In genomic region chr7:7773334-7774308, GRCh38 we compare ENCODE assay signal across 14 cellular contexts.
DNase-seq lines count a peak whose midpoint lies in the region; ATAC-seq and TF ChIP-seq lines count a peak whose summit lies in the region.
"Had no signal": no experiment of that assay in that cellular context is flagged by ENCODE, and none has a peak within 500 bp of the region (broad histone marks: within the 10 kb centered on the region; RNA-seq: fewer than 3 reads in every experiment).

No MANE protein-coding gene starts in this region.

- no peaks in the 10 kb centered on the region for H3K9me3 ChIP-seq in DOHH2 (ENCODE audit: control insufficient read depth, insufficient read depth, low read length)
- H3K9me3 ChIP-seq in MM.1S (replicated peaks; ENCODE audit: insufficient read depth, low read length), result no peaks in the 10 kb centered on the region
- H3K9me3 ChIP-seq: BLaER1 treated with 17β-estradiol and CSF1 and Interleukin-3, amounts not matched to agents 10 nM and 100 nM had no signal

- H3K9me2 ChIP-seq in DOHH2 (replicated peaks; ENCODE audit: control insufficient read depth, low read length), result no peaks in the 10 kb centered on the region
- no peaks in the 10 kb centered on the region for H3K9me2 ChIP-seq in MM.1S (replicated peaks; ENCODE audit: insufficient read depth, low read length)

- H3K4me2 ChIP-seq in DOHH2 (ENCODE audit: low read length) (peak overlapping the region; percentile 89), MM.1S (ENCODE audit: low read depth, low read length) (peak overlapping the region; percentile 65)

- no peak for TF ChIP-seq CTCF in DOHH2 (IDR thresholded peaks at IDR 0.05; ENCODE audit: low read depth, low read length, poor library complexity, severe bottlenecking)
- TF ChIP-seq CTCF in MM.1S (IDR thresholded peaks at IDR 0.05; ENCODE audit: low read length), result no peak

- ATAC-seq in GM19324 (IDR thresholded peaks at IDR 0.05; ENCODE audit: low FRiP score, unreplicated experiment) (peak; percentile 50), HG02798 (IDR thresholded peaks at IDR 0.05; ENCODE audit: poor library complexity, unreplicated experiment) (peak; percentile 69)
- ATAC-seq: HepG2, left lobe of liver had no signal

- no peaks in the 10 kb centered on the region for H4K20me1 ChIP-seq in DOHH2 (ENCODE audit: control insufficient read depth, insufficient read depth, low read depth, low read length)
- H4K20me1 ChIP-seq in MM.1S (ENCODE audit: insufficient read depth, low read length), result no peaks in the 10 kb centered on the region
- H4K20me1 ChIP-seq: BLaER1 treated with 17β-estradiol and CSF1 and Interleukin-3, amounts not matched to agents 10 nM and 100 nM had no signal

- DNase-seq in MM.1S, result peak; percentile 45
- no peak for DNase-seq in GM03348 (ENCODE audit: low spot score)
- DNase-seq in activated CD4-positive, alpha-beta T cell treated with anti-CD3 and anti-CD28 coated beads for 4 hours, result no peak
- no peak for DNase-seq in KBM-7
- no peak for DNase-seq in iPS-NIHi11 (ENCODE audit: low spot score)
- DNase-seq: activated T-cell treated with anti-CD3 and anti-CD28 coated beads, Interleukin-2, amount 50 U/mL, for 24 hours; NCI-H510A; T-helper 2 cell had no signal

- H3K36me3 ChIP-seq in DOHH2 (ENCODE audit: control insufficient read depth, low read length), result no peaks in the 10 kb centered on the region
- no peaks in the 10 kb centered on the region for H3K36me3 ChIP-seq in MM.1S (replicated peaks; ENCODE audit: insufficient read depth, low read length)
- H3K36me3 ChIP-seq: BLaER1 treated with 17β-estradiol and CSF1 and Interleukin-3, amounts not matched to agents 10 nM and 100 nM had no signal

- H3K4me3 ChIP-seq in DOHH2 (ENCODE audit: low read length) (peak overlapping the region; percentile 60), MM.1S (ENCODE audit: low read length) (peak overlapping the region; percentile 22)

- H3K79me2 ChIP-seq in DOHH2 (ENCODE audit: control insufficient read depth, low read length), result no peaks in the 10 kb centered on the region
- no peaks in the 10 kb centered on the region for H3K79me2 ChIP-seq in MM.1S (ENCODE audit: low read length)

- H3K9ac ChIP-seq in MM.1S (ENCODE audit: low read length), result peak overlapping the region; percentile 9; the same call in 1 of the 2 replicates

- H3K4me1 ChIP-seq in DOHH2 (ENCODE audit: control insufficient read depth, low read length) (peaks cover 35% of the 10 kb centered on the region), MM.1S (ENCODE audit: low read length) (peaks cover 21% of the 10 kb centered on the region)

- peak overlapping the region; percentile 65 for H2AFZ ChIP-seq in MM.1S (ENCODE audit: low read length)

- H3F3A ChIP-seq in DOHH2 (ENCODE audit: control insufficient read depth, insufficient read depth), result peaks cover 5% of the 10 kb centered on the region; the same call in 1 of the 2 replicates
- peaks cover 10% of the 10 kb centered on the region for H3F3A ChIP-seq in MM.1S (ENCODE audit: insufficient read depth, low read length)

- H3K27ac ChIP-seq in DOHH2 (ENCODE audit: low read depth, low read length) (peak overlapping the region; percentile 57), MM.1S (ENCODE audit: low read length) (peak overlapping the region; percentile 64)

- H3K27me3 ChIP-seq in DOHH2 (ENCODE audit: control insufficient read depth, low read length) (no peaks in the 10 kb centered on the region), MM.1S (replicated peaks; ENCODE audit: insufficient read depth, low read length) (no peaks in the 10 kb centered on the region)
- H3K27me3 ChIP-seq: BLaER1 treated with 17β-estradiol and CSF1 and Interleukin-3, amounts not matched to agents 10 nM and 100 nM had no signal

- in situ Hi-C loops in KBM-7 (cut with MboI; ENCODE audit: low pct_unique_long_range_greater_than_20kb, low sequenced_read_pairs), result no loop called here
